In the genomic region with DNA sequence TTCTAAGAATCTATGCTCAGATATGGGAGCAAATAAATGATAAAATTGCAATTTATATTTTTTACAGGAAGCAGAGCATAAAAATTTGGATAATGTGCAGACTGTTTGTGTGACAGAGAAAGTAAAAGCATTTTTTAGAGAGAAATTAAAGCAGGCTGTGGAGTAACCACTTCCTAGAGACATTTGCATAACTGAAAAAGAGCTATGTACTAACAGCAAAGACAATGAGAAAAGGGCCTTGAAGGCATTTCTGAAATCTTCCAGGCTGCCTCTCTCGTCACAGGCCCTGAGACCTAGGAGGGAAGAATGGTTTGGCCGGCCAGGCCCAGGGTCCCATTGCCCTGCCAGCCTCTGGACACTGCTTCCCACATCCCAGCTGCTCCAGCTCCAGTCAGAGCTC, we compare ENCODE assay signal across 1 cellular context.
TF ChIP-seq lines count a peak whose summit lies in the region.

No MANE protein-coding gene starts in this region.

TF ChIP-seq in GM23338, 12 proteins besides CTCF, POLR2A, EP300 and RAD21 (continued from another document):
- TF ChIP-seq, protein P1, sequence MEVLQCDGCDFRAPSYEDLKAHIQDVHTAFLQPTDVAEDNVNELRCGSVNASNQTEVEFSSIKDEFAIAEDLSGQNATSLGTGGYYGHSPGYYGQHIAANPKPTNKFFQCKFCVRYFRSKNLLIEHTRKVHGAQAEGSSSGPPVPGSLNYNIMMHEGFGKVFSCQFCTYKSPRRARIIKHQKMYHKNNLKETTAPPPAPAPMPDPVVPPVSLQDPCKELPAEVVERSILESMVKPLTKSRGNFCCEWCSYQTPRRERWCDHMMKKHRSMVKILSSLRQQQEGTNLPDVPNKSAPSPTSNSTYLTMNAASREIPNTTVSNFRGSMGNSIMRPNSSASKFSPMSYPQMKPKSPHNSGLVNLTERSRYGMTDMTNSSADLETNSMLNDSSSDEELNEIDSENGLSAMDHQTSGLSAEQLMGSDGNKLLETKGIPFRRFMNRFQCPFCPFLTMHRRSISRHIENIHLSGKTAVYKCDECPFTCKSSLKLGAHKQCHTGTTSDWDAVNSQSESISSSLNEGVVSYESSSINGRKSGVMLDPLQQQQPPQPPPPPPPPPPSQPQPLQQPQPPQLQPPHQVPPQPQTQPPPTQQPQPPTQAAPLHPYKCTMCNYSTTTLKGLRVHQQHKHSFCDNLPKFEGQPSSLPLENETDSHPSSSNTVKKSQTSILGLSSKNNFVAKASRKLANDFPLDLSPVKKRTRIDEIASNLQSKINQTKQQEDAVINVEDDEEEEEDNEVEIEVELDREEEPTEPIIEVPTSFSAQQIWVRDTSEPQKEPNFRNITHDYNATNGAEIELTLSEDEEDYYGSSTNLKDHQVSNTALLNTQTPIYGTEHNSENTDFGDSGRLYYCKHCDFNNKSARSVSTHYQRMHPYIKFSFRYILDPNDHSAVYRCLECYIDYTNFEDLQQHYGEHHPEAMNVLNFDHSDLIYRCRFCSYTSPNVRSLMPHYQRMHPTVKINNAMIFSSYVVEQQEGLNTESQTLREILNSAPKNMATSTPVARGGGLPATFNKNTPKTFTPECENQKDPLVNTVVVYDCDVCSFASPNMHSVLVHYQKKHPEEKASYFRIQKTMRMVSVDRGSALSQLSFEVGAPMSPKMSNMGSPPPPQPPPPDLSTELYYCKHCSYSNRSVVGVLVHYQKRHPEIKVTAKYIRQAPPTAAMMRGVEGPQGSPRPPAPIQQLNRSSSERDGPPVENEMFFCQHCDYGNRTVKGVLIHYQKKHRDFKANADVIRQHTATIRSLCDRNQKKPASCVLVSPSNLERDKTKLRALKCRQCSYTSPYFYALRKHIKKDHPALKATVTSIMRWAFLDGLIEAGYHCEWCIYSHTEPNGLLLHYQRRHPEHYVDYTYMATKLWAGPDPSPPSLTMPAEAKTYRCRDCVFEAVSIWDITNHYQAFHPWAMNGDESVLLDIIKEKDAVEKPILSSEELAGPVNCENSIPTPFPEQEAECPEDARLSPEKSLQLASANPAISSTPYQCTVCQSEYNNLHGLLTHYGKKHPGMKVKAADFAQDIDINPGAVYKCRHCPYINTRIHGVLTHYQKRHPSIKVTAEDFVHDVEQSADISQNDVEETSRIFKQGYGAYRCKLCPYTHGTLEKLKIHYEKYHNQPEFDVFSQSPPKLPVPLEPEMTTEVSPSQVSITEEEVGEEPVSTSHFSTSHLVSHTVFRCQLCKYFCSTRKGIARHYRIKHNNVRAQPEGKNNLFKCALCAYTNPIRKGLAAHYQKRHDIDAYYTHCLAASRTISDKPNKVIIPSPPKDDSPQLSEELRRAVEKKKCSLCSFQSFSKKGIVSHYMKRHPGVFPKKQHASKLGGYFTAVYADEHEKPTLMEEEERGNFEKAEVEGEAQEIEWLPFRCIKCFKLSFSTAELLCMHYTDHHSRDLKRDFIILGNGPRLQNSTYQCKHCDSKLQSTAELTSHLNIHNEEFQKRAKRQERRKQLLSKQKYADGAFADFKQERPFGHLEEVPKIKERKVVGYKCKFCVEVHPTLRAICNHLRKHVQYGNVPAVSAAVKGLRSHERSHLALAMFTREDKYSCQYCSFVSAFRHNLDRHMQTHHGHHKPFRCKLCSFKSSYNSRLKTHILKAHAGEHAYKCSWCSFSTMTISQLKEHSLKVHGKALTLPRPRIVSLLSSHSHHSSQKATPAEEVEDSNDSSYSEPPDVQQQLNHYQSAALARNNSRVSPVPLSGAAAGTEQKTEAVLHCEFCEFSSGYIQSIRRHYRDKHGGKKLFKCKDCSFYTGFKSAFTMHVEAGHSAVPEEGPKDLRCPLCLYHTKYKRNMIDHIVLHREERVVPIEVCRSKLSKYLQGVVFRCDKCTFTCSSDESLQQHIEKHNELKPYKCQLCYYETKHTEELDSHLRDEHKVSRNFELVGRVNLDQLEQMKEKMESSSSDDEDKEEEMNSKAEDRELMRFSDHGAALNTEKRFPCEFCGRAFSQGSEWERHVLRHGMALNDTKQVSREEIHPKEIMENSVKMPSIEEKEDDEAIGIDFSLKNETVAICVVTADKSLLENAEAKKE (CRISPR knock-in tag; IDR thresholded peaks at IDR 0.05), result no peak
- no peak for TF ChIP-seq POLR2AphosphoS5 (IDR thresholded peaks at IDR 0.05; ENCODE audit: low read depth)
- TF ChIP-seq ZNF114 (CRISPR knock-in tag; IDR thresholded peaks at IDR 0.05), result no peak
- TF ChIP-seq EZH2phosphoT487 (IDR thresholded peaks at IDR 0.05; ENCODE audit: unreplicated experiment), result no peak
- no peak for TF ChIP-seq NANOG (IDR thresholded peaks at IDR 0.05; ENCODE audit: borderline replicate concordance)
- no peak for TF ChIP-seq EZH2 (IDR thresholded peaks at IDR 0.05; ENCODE audit: low read depth, unreplicated experiment)
- TF ChIP-seq JUNB (IDR thresholded peaks at IDR 0.05; ENCODE audit: unreplicated experiment), result no peak
TF ChIP-seq in GM23338: peak in this region for 0.
